ENCODE assay signal across 12 cellular contexts in genomic region chr20:10357974-10358373, GRCh38.
DNase-seq lines count a peak whose midpoint lies in the region; ATAC-seq, FAIRE-seq and TF ChIP-seq lines count a peak whose summit lies in the region.
"Had no signal": no experiment of that assay in that cellular context is flagged by ENCODE, and none has a peak within 500 bp of the region (broad histone marks: within the 10 kb centered on the region; RNA-seq: fewer than 3 reads in every experiment).

No MANE protein-coding gene starts in this region.

- H3K36me3 ChIP-seq in KMS-11 (ENCODE audit: insufficient read depth) (no peaks in the 10 kb centered on the region), adipocyte (ENCODE audit: control insufficient read depth, insufficient read depth, low read length, severe bottlenecking) (no peaks in the 10 kb centered on the region), keratinocyte (ENCODE audit: control insufficient read depth in 2 of 2, extremely low read depth in 1 of 2, insufficient read depth in 2 of 2, low read length in 2 of 2) (no peaks in the 10 kb centered on the region)

- no peak for ATAC-seq in stimulated activated effector memory CD8-positive, alpha-beta T cell treated with anti-CD3 and anti-CD28 coated beads, Interleukin-12 subunit alpha, Interleukin-12 subunit beta, amount 100 ng/mL, for 72 hours
- ATAC-seq: stimulated activated memory B cell treated with anti-CD40 and anti-IgM and Interleukin-4, amounts not matched to agents 10 μg/mL and 1 μg/mL and 100 μg/mL, for 72 hours had no signal

- no peak for FAIRE-seq in keratinocyte (lab: Jason Lieb, UNC)
- FAIRE-seq: small intestine had no signal

- H3K27ac ChIP-seq in C4-2B (no peak overlapping the region), KMS-11 (no peak overlapping the region), keratinocyte (ENCODE audit: control insufficient read depth, insufficient read depth, low read length) (no peak overlapping the region)

- H3K9me1 ChIP-seq in keratinocyte (ENCODE audit: control insufficient read depth, extremely low read depth, insufficient read depth, low read length), result no peaks in the 10 kb centered on the region

- TF ChIP-seq CTCF in C4-2B (conservative IDR thresholded peaks at IDR 0.05) (peak; percentile 34), KMS-11 (conservative IDR thresholded peaks at IDR 0.05; ENCODE audit: low read depth, low read length) (peak; percentile 41; the same call in 1 of the 2 replicates), keratinocyte (optimal IDR thresholded peaks at IDR 0.05 in 1 of 3, IDR thresholded peaks at IDR 0.05 in 1 of 3, conservative IDR thresholded peaks at IDR 0.05 in 1 of 3; ENCODE audit: extremely low read depth in 1 of 3, insufficient read depth in 2 of 3, low read length in 3 of 3) (peak in 2 of 3 experiments; percentile 28 to 30)

- H4K20me1 ChIP-seq in KMS-11 (ENCODE audit: insufficient read depth) (no peaks in the 10 kb centered on the region), keratinocyte (ENCODE audit: control insufficient read depth, extremely low read depth, insufficient read depth, low read length) (no peaks in the 10 kb centered on the region)

- H3K4me2 ChIP-seq in KMS-11 (no peak overlapping the region), keratinocyte (ENCODE audit: control insufficient read depth, extremely low read depth, insufficient read depth, low read depth, low read length) (no peak overlapping the region)

- H3K9ac ChIP-seq in KMS-11, result no peak overlapping the region
- no peak overlapping the region for H3K9ac ChIP-seq in adipocyte (ENCODE audit: low read length)
- H3K9ac ChIP-seq in keratinocyte (ENCODE audit: control insufficient read depth, extremely low read depth, insufficient read depth, low read length), result no peak overlapping the region

- H3K4me1 ChIP-seq in KMS-11 (ENCODE audit: low read depth, poor library complexity, severe bottlenecking) (no peaks in the 10 kb centered on the region), adipocyte (ENCODE audit: control insufficient read depth, insufficient read depth, low read length) (peaks cover 8% of the 10 kb centered on the region), keratinocyte (ENCODE audit: control insufficient read depth, extremely low read depth, insufficient read depth, low read length) (no peaks in the 10 kb centered on the region)

- H3K36me3 Mint-ChIP-seq in stimulated activated effector memory CD8-positive, alpha-beta T cell treated with anti-CD3 and anti-CD28 coated beads, Interleukin-12 subunit alpha, Interleukin-12 subunit beta, amount 100 ng/mL, for 72 hours, result no peaks in the 10 kb centered on the region
- H3K36me3 Mint-ChIP-seq: stimulated activated memory B cell treated with anti-CD40 and anti-IgM and Interleukin-4, amounts not matched to agents 10 μg/mL and 1 μg/mL and 100 μg/mL, for 72 hours had no signal

- H3K9me3 ChIP-seq in adipocyte (ENCODE audit: control insufficient read depth, low read length) (no peaks in the 10 kb centered on the region), keratinocyte (ENCODE audit: control insufficient read depth, low read depth, low read length) (no peaks in the 10 kb centered on the region)

- H2AFZ ChIP-seq in KMS-11 (ENCODE audit: low read depth) (no peak overlapping the region), keratinocyte (ENCODE audit: control insufficient read depth, low read length) (no peak overlapping the region)

- H3K27me3 ChIP-seq in KMS-11 (ENCODE audit: insufficient read depth, low read depth) (no peaks in the 10 kb centered on the region), adipocyte (replicated peaks; ENCODE audit: control insufficient read depth, insufficient read depth, low read length) (no peaks in the 10 kb centered on the region), keratinocyte (ENCODE audit: control insufficient read depth, extremely low read depth, insufficient read depth, low read length) (no peaks in the 10 kb centered on the region)

- H3K4me1 Mint-ChIP-seq in stimulated activated effector memory CD8-positive, alpha-beta T cell treated with anti-CD3 and anti-CD28 coated beads, Interleukin-12 subunit alpha, Interleukin-12 subunit beta, amount 100 ng/mL, for 72 hours, result peaks cover 6% of the 10 kb centered on the region
- H3K4me1 Mint-ChIP-seq: activated B cell treated with CpG ODN at 0.5 μM for 24 hours; stimulated activated memory B cell treated with anti-CD40 and anti-IgM and Interleukin-4, amounts not matched to agents 10 μg/mL and 1 μg/mL and 100 μg/mL, for 72 hours had no signal

- H3K4me3 ChIP-seq in KMS-11 (IDR thresholded peaks at IDR 0.05; ENCODE audit: insufficient read depth, low read depth, low read length), result no peak overlapping the region
- H3K4me3 ChIP-seq in adipocyte (ENCODE audit: low read length), result no peak overlapping the region
- no peak overlapping the region for H3K4me3 ChIP-seq in keratinocyte (ENCODE audit: control insufficient read depth in 2 of 3, extremely low read depth in 1 of 3, insufficient read depth in 2 of 3, low read depth in 1 of 3, low read length in 3 of 3)

- no peak overlapping the region for H3K4me3 Mint-ChIP-seq in stimulated activated effector memory CD8-positive, alpha-beta T cell treated with anti-CD3 and anti-CD28 coated beads, Interleukin-12 subunit alpha, Interleukin-12 subunit beta, amount 100 ng/mL, for 72 hours
- H3K4me3 Mint-ChIP-seq: activated B cell treated with CpG ODN at 0.5 μM for 24 hours; activated naive CD4-positive, alpha-beta T cell treated with anti-CD3 and anti-CD28 coated beads for 36 hours; stimulated activated memory B cell treated with anti-CD40 and anti-IgM and Interleukin-4, amounts not matched to agents 10 μg/mL and 1 μg/mL and 100 μg/mL, for 72 hours had no signal

- no peak overlapping the region for H3K27ac Mint-ChIP-seq in stimulated activated effector memory CD8-positive, alpha-beta T cell treated with anti-CD3 and anti-CD28 coated beads, Interleukin-12 subunit alpha, Interleukin-12 subunit beta, amount 100 ng/mL, for 72 hours
- H3K27ac Mint-ChIP-seq: activated B cell treated with CpG ODN at 0.5 μM for 24 hours; activated naive CD4-positive, alpha-beta T cell treated with anti-CD3 and anti-CD28 coated beads for 36 hours; stimulated activated memory B cell treated with anti-CD40 and anti-IgM and Interleukin-4, amounts not matched to agents 10 μg/mL and 1 μg/mL and 100 μg/mL, for 72 hours had no signal

- H3K79me2 ChIP-seq in KMS-11 (ENCODE audit: insufficient read depth, low read depth), result no peaks in the 10 kb centered on the region
- H3K79me2 ChIP-seq in keratinocyte (ENCODE audit: control insufficient read depth, insufficient read depth, low read length), result no peaks in the 10 kb centered on the region

- dilution Hi-C loops in keratinocyte (cut with MboI; ENCODE audit: extremely low pct_ligation_motif_present, low sequenced_read_pairs), result no loop called here

- no peaks in the 10 kb centered on the region for H3K9me3 Mint-ChIP-seq in stimulated activated effector memory CD8-positive, alpha-beta T cell treated with anti-CD3 and anti-CD28 coated beads, Interleukin-12 subunit alpha, Interleukin-12 subunit beta, amount 100 ng/mL, for 72 hours
- H3K9me3 Mint-ChIP-seq: activated naive CD4-positive, alpha-beta T cell treated with anti-CD3 and anti-CD28 coated beads for 36 hours had no signal

- DNase-seq in adipocyte (ENCODE audit: low read depth), result peak; percentile 45
- DNase-seq in keratinocyte (ENCODE audit: low read depth, low spot score), result no peak
- DNase-seq in activated CD4-positive, alpha-beta T cell treated with anti-CD3 and anti-CD28 coated beads, Interleukin-2, amount 50 U/mL, for 1 hour, result no peak
- no peak for DNase-seq in stimulated activated CD4-positive, alpha-beta T cell treated with anti-CD3 and anti-CD28 coated beads, Interleukin-4, amount 100 ng/mL, for 1 hour
- DNase-seq in stimulated activated effector memory CD8-positive, alpha-beta T cell treated with anti-CD3 and anti-CD28 coated beads, Interleukin-12 subunit alpha, Interleukin-12 subunit beta, amount 100 ng/mL, for 72 hours (ENCODE audit: low spot score in 2 of 2), result no peak
- no peak for DNase-seq in globus pallidus (ENCODE audit: low spot score)
- DNase-seq: activated B cell treated with CpG ODN at 0.5 μM for 24 hours; activated naive CD4-positive, alpha-beta T cell treated with anti-CD3 and anti-CD28 coated beads for 36 hours; small intestine had no signal
